In the genomic region with DNA sequence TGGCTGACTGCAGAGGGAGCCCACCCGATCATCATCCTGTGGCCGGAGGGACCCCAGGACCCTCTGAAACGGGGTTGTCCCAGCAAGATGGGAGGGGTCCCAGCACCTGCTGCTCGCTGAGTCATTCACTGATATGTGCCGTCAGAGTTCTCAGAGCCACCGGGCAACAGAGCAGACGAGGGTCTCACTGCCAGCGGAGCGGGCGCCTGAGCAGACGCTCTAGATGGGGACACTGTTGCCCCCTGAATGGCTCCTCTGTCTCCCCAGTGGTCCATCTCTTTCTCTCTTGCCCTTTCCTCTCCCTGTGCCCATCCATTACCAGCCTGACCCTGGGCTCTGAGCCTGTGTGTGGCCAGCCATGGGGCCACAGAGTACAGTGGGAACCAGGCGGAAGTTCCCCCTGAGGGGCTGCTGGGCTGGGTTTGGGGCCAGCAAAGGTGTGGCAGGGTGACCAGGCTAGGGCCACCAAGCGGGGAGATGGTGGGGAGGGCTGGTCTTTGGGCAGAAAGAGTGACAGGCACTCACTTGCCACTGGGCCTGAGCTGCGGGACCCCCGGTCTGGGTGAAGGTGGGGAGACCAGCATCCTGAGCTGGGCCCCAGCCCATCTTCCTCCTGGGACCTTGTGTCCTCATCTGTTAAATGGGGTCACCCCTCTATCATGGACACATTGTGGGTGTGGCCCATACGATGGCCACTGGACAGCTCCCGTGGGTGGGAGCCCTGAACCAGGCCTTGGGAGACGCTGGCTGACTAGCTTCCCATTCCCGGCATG, we compare ENCODE assay signal across 6 cellular contexts.
"Had no signal": no experiment of that assay in that cellular context is flagged by ENCODE, and none has a peak within 500 bp of the region (broad histone marks: within the 10 kb centered on the region; RNA-seq: fewer than 3 reads in every experiment).

No MANE protein-coding gene starts in this region.

- DNase-seq: GM23248, GOT3, H7, HCEC 1CT, IMR-90 had no signal

- H2AFZ ChIP-seq: GM23248 had no signal

- FAIRE-seq: HTR-8/SVneo had no signal

- H3K4me3 ChIP-seq: GM23248 had no signal

- H3K9ac ChIP-seq: GM23248 had no signal

- H3K27ac ChIP-seq: GM23248 had no signal
